19 cellular contexts compared by ENCODE assay signal in the genomic region with DNA sequence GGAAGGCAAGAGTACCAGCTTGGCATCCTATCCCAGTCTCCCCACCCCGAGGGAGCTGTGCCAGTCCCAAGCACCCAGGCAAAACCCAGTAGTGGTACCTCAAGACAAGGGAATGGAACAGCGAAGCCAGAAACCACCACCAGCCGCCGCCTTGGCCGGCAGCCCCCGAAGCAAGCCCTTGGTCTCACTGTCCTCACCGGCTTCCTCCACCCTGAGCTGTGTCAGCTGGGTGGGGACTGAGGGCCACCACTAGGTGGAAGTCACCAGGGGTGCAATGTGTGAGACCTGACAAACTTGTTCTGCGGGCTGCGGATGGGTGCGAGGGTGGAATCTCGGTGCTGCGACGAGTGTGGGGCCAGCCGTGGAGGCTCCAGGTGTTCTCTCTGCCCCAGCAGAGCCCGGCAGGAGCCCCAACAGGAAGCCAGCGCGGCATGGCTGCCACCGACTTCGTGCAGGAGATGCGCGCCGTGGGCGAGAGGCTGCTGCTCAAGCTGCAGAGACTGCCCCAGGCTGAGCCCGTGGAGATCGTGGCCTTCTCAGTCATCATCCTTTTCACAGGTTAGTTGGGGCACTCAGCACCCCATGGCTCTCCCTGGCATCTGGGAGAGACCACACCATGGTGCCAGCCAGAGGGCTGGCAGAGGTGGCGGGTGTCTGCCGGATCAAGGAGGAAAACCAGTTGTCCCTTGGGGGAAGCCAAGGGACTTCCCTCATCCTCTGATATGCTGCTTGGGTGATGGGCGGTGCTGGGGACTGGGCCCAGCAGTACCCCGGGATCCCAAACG. TPM values are rescaled to one million over a fixed set of nuclear protein-coding genes. Genes with fewer than 3 reads are reported as not detected.
DNase-seq lines count a peak whose midpoint lies in the region; ATAC-seq and TF ChIP-seq lines count a peak whose summit lies in the region.
"Had no signal": no experiment of that assay in that cellular context is flagged by ENCODE, and none has a peak within 500 bp of the region (broad histone marks: within the 10 kb centered on the region; RNA-seq: fewer than 3 reads in every experiment).

No MANE protein-coding gene starts in this region.

- peaks cover 85% of the 10 kb centered on the region for H3K4me1 ChIP-seq in left ventricle myocardium inferior
- peaks cover 54 to 67% of the 10 kb centered on the region in 2 donors for H3K4me1 ChIP-seq in duodenal mucosa (ENCODE audit: control insufficient read depth in 1 of 2, insufficient read depth in 2 of 2, low read length in 2 of 2)
- H3K4me1 ChIP-seq in urinary bladder (ENCODE audit: insufficient read depth), result peaks cover 1% of the 10 kb centered on the region
- H3K4me1 ChIP-seq in gastroesophageal sphincter, result no peaks in the 10 kb centered on the region

- H3K27ac ChIP-seq in left ventricle myocardium inferior (replicated peaks) (peak overlapping the region; percentile 84), duodenal mucosa (ENCODE audit: low read depth, low read length) (peak overlapping the region; percentile 32), urinary bladder (ENCODE audit: low read depth) (peak overlapping the region; percentile 23), gastroesophageal sphincter (no peak overlapping the region)
- H3K27ac ChIP-seq: A549, KMS-11 had no signal

- H3K36me3 ChIP-seq in left ventricle myocardium inferior, result peaks cover 10% of the 10 kb centered on the region
- H3K36me3 ChIP-seq in duodenal mucosa (ENCODE audit: control insufficient read depth in 1 of 2, insufficient read depth in 2 of 2, low read length in 2 of 2), result peaks cover 0 to 7% of the 10 kb centered on the region in 2 donors
- no peaks in the 10 kb centered on the region for H3K36me3 ChIP-seq in urinary bladder (ENCODE audit: insufficient read depth)
- H3K36me3 ChIP-seq in gastroesophageal sphincter, result peaks cover 0 to 55% of the 10 kb centered on the region in 2 donors

- TF ChIP-seq EP300 in gastroesophageal sphincter (IDR thresholded peaks at IDR 0.05), result no peak

- H3K4me3 ChIP-seq in left ventricle myocardium inferior, result no peak overlapping the region
- no peak overlapping the region for H3K4me3 ChIP-seq in duodenal mucosa (ENCODE audit: low read depth in 1 of 2, low read length in 2 of 2)
- no peak overlapping the region for H3K4me3 ChIP-seq in urinary bladder (ENCODE audit: low read depth, low read length)
- no peak overlapping the region for H3K4me3 ChIP-seq in gastroesophageal sphincter
- H3K4me3 ChIP-seq: A549 had no signal

- no peak for TF ChIP-seq POLR2A in gastroesophageal sphincter (IDR thresholded peaks at IDR 0.05)

- WGBS in urinary bladder, result 86% methylated on average over 30 of the region's 30 CpGs
- 80% methylated on average over 3 of the region's 30 CpGs; no CpG with 5 or more reads in 1 of the 2 donors for WGBS in gastroesophageal sphincter (ENCODE audit: low coverage in 1 of 2), 2 donors

- ATAC-seq in GM21528 (IDR thresholded peaks at IDR 0.05; ENCODE audit: low FRiP score, unreplicated experiment), result no peak
- ATAC-seq in gastroesophageal sphincter, result no peak
- ATAC-seq: naive thymus-derived CD4-positive, alpha-beta T cell; stimulated activated naive B cell treated with anti-CD40 and anti-IgM and Interleukin-4, amounts not matched to agents 10 μg/mL and 1 μg/mL and 100 μg/mL, for 72 hours had no signal

- H3K9ac ChIP-seq in duodenal mucosa (ENCODE audit: low read depth in 1 of 2, low read length in 2 of 2), result no peak overlapping the region
- H3K9ac ChIP-seq: KMS-11 had no signal

- no peak for DNase-seq in left ventricle myocardium inferior
- DNase-seq in cardiac septum (ENCODE audit: low spot score), result no peak
- DNase-seq in mucosa of gallbladder (ENCODE audit: low spot score), result peak; percentile 80
- DNase-seq in D341Med (ENCODE audit: low spot score), result no peak
- DNase-seq: activated CD8-positive, alpha-beta memory T cell treated with anti-CD3 and anti-CD28 coated beads for 24 hours; activated gamma-delta T cell treated with Interleukin-2 at 50 U/mL for 16 hours; COR-L47; foreskin melanocyte; HCEC 1CT; naive thymus-derived CD4-positive, alpha-beta T cell; NCI-H2029; stimulated activated naive B cell treated with anti-CD40 and anti-IgM and Interleukin-4, amounts not matched to agents 10 μg/mL and 1 μg/mL and 100 μg/mL, for 72 hours had no signal

- H3K9me3 ChIP-seq in left ventricle myocardium inferior (replicated peaks) (no peaks in the 10 kb centered on the region), duodenal mucosa (ENCODE audit: control insufficient read depth in 1 of 2, low read length in 2 of 2) (no peaks in the 10 kb centered on the region), gastroesophageal sphincter (no peaks in the 10 kb centered on the region)
- H3K9me3 ChIP-seq: A549 had no signal

- intact Hi-C loops in left ventricle myocardium inferior (cut with micrococcal nuclease) (no loop called here), cardiac septum (cut with DNase I) (no loop called here)

- no peak for TF ChIP-seq CTCF in left ventricle myocardium inferior (IDR thresholded peaks at IDR 0.05; ENCODE audit: borderline replicate concordance)
- no peak for TF ChIP-seq CTCF in gastroesophageal sphincter (IDR thresholded peaks at IDR 0.05)

- H3K27me3 ChIP-seq in left ventricle myocardium inferior (ENCODE audit: low read depth), result no peaks in the 10 kb centered on the region
- no peaks in the 10 kb centered on the region for H3K27me3 ChIP-seq in duodenal mucosa (ENCODE audit: control insufficient read depth in 1 of 2, insufficient read depth in 2 of 2, low read length in 2 of 2)
- no peaks in the 10 kb centered on the region for H3K27me3 ChIP-seq in gastroesophageal sphincter

RNA-seq across cellular contexts. Expression of gene SMIM5, which starts 6.7 kb away (rescaled TPM):
- total RNA-seq in left ventricle myocardium inferior (14.0 TPM), cardiac septum (1.7 TPM), mucosa of gallbladder (15.5 TPM), urinary bladder (4.0 TPM), gastroesophageal sphincter (1 to 10 TPM; 3.8 to 6.8 (median 5.0) TPM)
- polyA plus RNA-seq in urinary bladder, result 3.6 TPM
- total RNA-seq: SK-MEL-5 had no signal

RNA-seq across cellular contexts. Expression of gene RECQL5, which starts 27.0 kb away (rescaled TPM):
- total RNA-seq in left ventricle myocardium inferior (17.3 TPM), cardiac septum (11.3 TPM), mucosa of gallbladder (110 TPM), urinary bladder (22.2 TPM), gastroesophageal sphincter (10 to 100 TPM in 3 of 4 donors, 1 to 10 TPM in 1; 6.4 to 15.1 (median 13.6) TPM)
- 19.6 TPM for polyA plus RNA-seq in urinary bladder

RNA-seq across cellular contexts. Expression of gene SAP30BP, which starts 27.2 kb away (rescaled TPM):
- total RNA-seq in left ventricle myocardium inferior, result 47.2 TPM
- total RNA-seq in cardiac septum, result 47.2 TPM
- 65.4 TPM for total RNA-seq in mucosa of gallbladder
- total RNA-seq in urinary bladder, result 37.7 TPM
- 87.0 TPM for polyA plus RNA-seq in urinary bladder
- 10 to 100 TPM; 68.2 to 87.2 (median 77.2) TPM for total RNA-seq in gastroesophageal sphincter

RNA-seq across cellular contexts. Expression of gene MYO15B, which starts 52.4 kb away (rescaled TPM):
- total RNA-seq in left ventricle myocardium inferior (43.0 TPM), cardiac septum (62.8 TPM), mucosa of gallbladder (434 TPM), urinary bladder (108 TPM), gastroesophageal sphincter (10 to 100 TPM; 10.7 to 76.1 (median 50.8) TPM)
- polyA plus RNA-seq in urinary bladder, result 78.1 TPM

Comparison
In these comparisons a context has a peak if more than half of its experiments do, and no peak if none do; other contexts are left out.
1. H3K27ac ChIP-seq: peak in left ventricle myocardium inferior (single experiment), duodenal mucosa (single experiment) and urinary bladder (single experiment); none in gastroesophageal sphincter (0 of 4).